1 cellular context compared by ENCODE assay signal in genomic region chr10:92757720-92758119, GRCh38.
TF ChIP-seq lines count a peak whose summit lies in the region.

No MANE protein-coding gene starts in this region.

TF ChIP-seq in K562, 482 proteins besides CTCF, POLR2A, EP300 and RAD21 (continued from another document and continues in another):
- no peak for TF ChIP-seq ZMIZ1 (IDR thresholded peaks at IDR 0.05; ENCODE audit: low read depth in 2 of 2, low read length in 2 of 2)
- TF ChIP-seq GMEB1 (CRISPR knock-in tag; IDR thresholded peaks at IDR 0.05) = no peak
- TF ChIP-seq ILF3 (IDR thresholded peaks at IDR 0.05; ENCODE audit: borderline replicate concordance) = no peak
- no peak for TF ChIP-seq RREB1 (CRISPR knock-in tag; IDR thresholded peaks at IDR 0.05)
- no peak for TF ChIP-seq ZZZ3 (IDR thresholded peaks at IDR 0.05)
- peak; percentile 12; the same call in 1 of the 2 replicates for TF ChIP-seq POLR2H (tag; IDR thresholded peaks at IDR 0.05; ENCODE audit: low read depth)
- no peak for TF ChIP-seq FOXA1 (IDR thresholded peaks at IDR 0.05; ENCODE audit: borderline replicate concordance)
- TF ChIP-seq BMI1 (IDR thresholded peaks at IDR 0.05; ENCODE audit: low read length) = no peak
- TF ChIP-seq BRD4 (IDR thresholded peaks at IDR 0.05) = no peak
- TF ChIP-seq TSC22D4 (tag; IDR thresholded peaks at IDR 0.05) = no peak
- no peak for TF ChIP-seq TAF15 (IDR thresholded peaks at IDR 0.05; ENCODE audit: low read depth, low read length)
- TF ChIP-seq DDX20 (tag; IDR thresholded peaks at IDR 0.05; ENCODE audit: low read depth) = no peak
- no peak for TF ChIP-seq PYGO2 (tag; IDR thresholded peaks at IDR 0.05)
- TF ChIP-seq MAFF (IDR thresholded peaks at IDR 0.05; ENCODE audit: low read length) = no peak
- no peak for TF ChIP-seq ZNF561 (CRISPR knock-in tag; conservative IDR thresholded peaks at IDR 0.05)
- no peak for TF ChIP-seq SRSF9 (IDR thresholded peaks at IDR 0.05; ENCODE audit: borderline replicate concordance, low read depth, low read length)
- TF ChIP-seq SMAD1 (IDR thresholded peaks at IDR 0.05; ENCODE audit: low read depth, low read length, partially characterized antibody) = no peak
- no peak for TF ChIP-seq HNRNPH1 (optimal IDR thresholded peaks at IDR 0.05; ENCODE audit: low read depth, low read length)
- no peak for TF ChIP-seq EWSR1 (IDR thresholded peaks at IDR 0.05; ENCODE audit: borderline replicate concordance, low read depth, partially characterized antibody)
- TF ChIP-seq KDM4B (IDR thresholded peaks at IDR 0.05; ENCODE audit: borderline replicate concordance in 2 of 2, low read depth in 1 of 2) = no peak
- no peak for TF ChIP-seq SIN3B (IDR thresholded peaks at IDR 0.05; ENCODE audit: low read depth)
- no peak for TF ChIP-seq SMARCE1 (IDR thresholded peaks at IDR 0.05)
- no peak for TF ChIP-seq ZNF274 (IDR thresholded peaks at IDR 0.05; ENCODE audit: borderline replicate concordance, low read depth, low read length)
- TF ChIP-seq STAT5A (IDR thresholded peaks at IDR 0.05; ENCODE audit: borderline replicate concordance, low read length) = no peak
- no peak for TF ChIP-seq FOXA3 (CRISPR knock-in tag; conservative IDR thresholded peaks at IDR 0.05 in 1 of 2, IDR thresholded peaks at IDR 0.05 in 1 of 2)
- no peak for TF ChIP-seq ETV5 (CRISPR knock-in tag; IDR thresholded peaks at IDR 0.05; ENCODE audit: low read depth)
- no peak for TF ChIP-seq MTA2 (IDR thresholded peaks at IDR 0.05; ENCODE audit: low read depth)
- TF ChIP-seq CHD1 (IDR thresholded peaks at IDR 0.05; ENCODE audit: low read length) = peak; percentile 38
- TF ChIP-seq ZBTB1 (CRISPR knock-in tag; IDR thresholded peaks at IDR 0.05; ENCODE audit: borderline replicate concordance, low read depth) = no peak
- no peak for TF ChIP-seq FOS (IDR thresholded peaks at IDR 0.05; ENCODE audit: extremely low read depth, insufficient read length)
- TF ChIP-seq RHOXF2B (CRISPR knock-in tag; conservative IDR thresholded peaks at IDR 0.05) = no peak
- TF ChIP-seq MCM2 (IDR thresholded peaks at IDR 0.05; ENCODE audit: low read depth) = no peak
- TF ChIP-seq RBFOX2 (IDR thresholded peaks at IDR 0.05; ENCODE audit: low read depth, low read length) = peak; percentile 47
- no peak for TF ChIP-seq SMARCB1 (IDR thresholded peaks at IDR 0.05; ENCODE audit: insufficient read length, low read depth)
- no peak for TF ChIP-seq ZNF217 (CRISPR knock-in tag; IDR thresholded peaks at IDR 0.05)
- TF ChIP-seq FOXK2 (conservative IDR thresholded peaks at IDR 0.05 in 1 of 2, IDR thresholded peaks at IDR 0.05 in 1 of 2; ENCODE audit: low read depth in 2 of 2) = no peak
- TF ChIP-seq LCOR (CRISPR knock-in tag; IDR thresholded peaks at IDR 0.05) = no peak
- TF ChIP-seq ZNF584 (CRISPR knock-in tag; IDR thresholded peaks at IDR 0.05; ENCODE audit: low read depth) = no peak
- TF ChIP-seq HMG20A (CRISPR knock-in tag; conservative IDR thresholded peaks at IDR 0.05) = no peak
- no peak for TF ChIP-seq ZFP1 (CRISPR knock-in tag; IDR thresholded peaks at IDR 0.05)
- no peak for TF ChIP-seq ZNF57 (CRISPR knock-in tag; IDR thresholded peaks at IDR 0.05)
- TF ChIP-seq ZNF655 (CRISPR knock-in tag; IDR thresholded peaks at IDR 0.05) = no peak
- TF ChIP-seq MEF2A (IDR thresholded peaks at IDR 0.05; ENCODE audit: control insufficient read depth, low read depth, low read length) = no peak
- no peak for TF ChIP-seq ZNF592 (IDR thresholded peaks at IDR 0.05)
- TF ChIP-seq ZNF717 (CRISPR knock-in tag; IDR thresholded peaks at IDR 0.05) = no peak
- no peak for TF ChIP-seq MTA1 (IDR thresholded peaks at IDR 0.05; ENCODE audit: borderline replicate concordance)
- no peak for TF ChIP-seq THAP12 (CRISPR knock-in tag; IDR thresholded peaks at IDR 0.05)
- TF ChIP-seq ARHGAP35 (IDR thresholded peaks at IDR 0.05; ENCODE audit: partially characterized antibody) = no peak
- TF ChIP-seq VEZF1 (CRISPR knock-in tag; IDR thresholded peaks at IDR 0.05) = no peak
- 0 out of 2 replicates have a peak, but pooled peaks have one; percentile 0 for TF ChIP-seq ZNF766 (CRISPR knock-in tag; conservative IDR thresholded peaks at IDR 0.05)
